ENCODE assay signal across 15 cellular contexts in the genomic region with DNA sequence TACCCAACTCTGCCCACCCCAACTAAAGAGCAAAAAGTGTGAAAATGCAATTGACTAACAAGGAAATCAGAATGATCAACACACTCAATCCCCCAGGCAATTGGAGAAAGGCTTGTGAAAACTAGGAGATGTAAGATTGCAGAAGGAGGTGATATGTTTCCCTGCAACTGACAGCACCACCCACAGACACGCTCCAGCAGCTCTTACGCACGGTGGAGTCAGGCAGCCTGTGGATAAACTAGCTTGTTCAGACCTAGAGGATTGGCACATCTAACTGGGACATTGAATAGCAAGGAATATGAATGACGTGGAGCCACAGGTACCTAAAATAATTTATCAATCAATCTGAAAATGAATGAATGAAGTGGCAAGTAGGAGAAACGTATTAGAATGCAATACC.
DNase-seq lines count a peak whose midpoint lies in the region; ATAC-seq and TF ChIP-seq lines count a peak whose summit lies in the region.
"Had no signal": no experiment of that assay in that cellular context is flagged by ENCODE, and none has a peak within 500 bp of the region (broad histone marks: within the 10 kb centered on the region; RNA-seq: fewer than 3 reads in every experiment).

No MANE protein-coding gene starts in this region.

- no peak overlapping the region for H3K56ac ChIP-seq in mesendoderm (ENCODE audit: low read length)

- no peak overlapping the region for H4K8ac ChIP-seq in mesendoderm (ENCODE audit: low read depth, low read length)

- no peak overlapping the region for H3K4me2 ChIP-seq in mesendoderm (ENCODE audit: low read length)

- H3K36me3 ChIP-seq in mesendoderm (ENCODE audit: control insufficient read depth, insufficient read depth, low read length), result no peaks in the 10 kb centered on the region

- no peak overlapping the region for H3K4ac ChIP-seq in mesendoderm (ENCODE audit: low read depth, low read length)

- H3K4me1 ChIP-seq in mesendoderm (ENCODE audit: control insufficient read depth, low read depth, low read length), result no peaks in the 10 kb centered on the region

- no peak overlapping the region for H3K9ac ChIP-seq in mesendoderm (ENCODE audit: low read length)
- H3K9ac ChIP-seq: GM23248 had no signal

- H3K79me1 ChIP-seq in mesendoderm (ENCODE audit: low read length), result no peaks in the 10 kb centered on the region

- no peak overlapping the region for H2BK5ac ChIP-seq in mesendoderm (ENCODE audit: low read length)

- H2BK15ac ChIP-seq in mesendoderm (replicated peaks; ENCODE audit: low read depth), result no peak overlapping the region

- no peak overlapping the region for H3K18ac ChIP-seq in mesendoderm (ENCODE audit: low read length)

- no peak for ATAC-seq in GM19324 (IDR thresholded peaks at IDR 0.05; ENCODE audit: low FRiP score, unreplicated experiment)

- TF ChIP-seq CTCF in epithelial cell of proximal tubule (conservative IDR thresholded peaks at IDR 0.05; ENCODE audit: low read depth, low read length), result no peak

- no peak overlapping the region for H2BK120ac ChIP-seq in mesendoderm (ENCODE audit: low read depth, low read length)

- H3K4me3 ChIP-seq in epithelial cell of proximal tubule (ENCODE audit: low read depth, low read length) (no peak overlapping the region), mesendoderm (ENCODE audit: low read length) (no peak overlapping the region)
- H3K4me3 ChIP-seq: GM23248 had no signal

- no peak overlapping the region for H3K27ac ChIP-seq in mesendoderm (ENCODE audit: low read depth, low read length)
- H3K27ac ChIP-seq: GM23248 had no signal

- H3K23ac ChIP-seq in mesendoderm (ENCODE audit: low read length), result no peak overlapping the region

- WGBS in mesendoderm (ENCODE audit: extremely low coverage, insufficient coverage, low lambda C conversion rate), result no CpG with 5 or more reads among the region's 5 CpGs

- no peak overlapping the region for H2AK5ac ChIP-seq in mesendoderm (ENCODE audit: low read length)

- no peaks in the 10 kb centered on the region for H3K79me2 ChIP-seq in mesendoderm (ENCODE audit: control insufficient read depth, insufficient read depth, low read length)

- H4K5ac ChIP-seq in mesendoderm (ENCODE audit: low read length), result no peak overlapping the region

- H3K27me3 ChIP-seq in mesendoderm (ENCODE audit: insufficient read depth, low read length, poor library complexity), result no peaks in the 10 kb centered on the region

- peak; percentile 68 for DNase-seq in NCI-H2227 (lab: John Stamatoyannopoulos, UW; ENCODE audit: unreplicated experiment)
- peak; percentile 84 for DNase-seq in NCI-H69 (lab: John Stamatoyannopoulos, UW)
- peak; percentile 42 for DNase-seq in epithelial cell of proximal tubule (ENCODE audit: low read depth)
- peak; percentile 35 for DNase-seq in mesendoderm
- no peak for DNase-seq in AG08395 (ENCODE audit: low spot score)
- no peak for DNase-seq in medulla oblongata (ENCODE audit: extremely low spot score)
- no peak for DNase-seq in GM19240 (ENCODE audit: insufficient read length, low spot score)
- DNase-seq: ACHN; C1 segment of cervical spinal cord; Calu3; CD4-positive, alpha-beta T cell; DMS 273 treated with DMSO at 0.1 percent for 48 hours; GM23248; H9 had no signal

Comparison
In these comparisons a context has a peak if more than half of its experiments do, and no peak if none do; other contexts are left out.
1. DNase-seq: peak in NCI-H2227 (single experiment), NCI-H69 (single experiment), epithelial cell of proximal tubule (single experiment) and mesendoderm (single experiment); none in AG08395 (single experiment), medulla oblongata (single experiment) and GM19240 (single experiment).